ENCODE assay signal across 12 cellular contexts in genomic region chr7:129401228-129401967, GRCh38. TPM values are rescaled to one million over a fixed set of nuclear protein-coding genes. Genes with fewer than 3 reads are reported as not detected.
DNase-seq lines count a peak whose midpoint lies in the region; ATAC-seq, FAIRE-seq and TF ChIP-seq lines count a peak whose summit lies in the region.
"Had no signal": no experiment of that assay in that cellular context is flagged by ENCODE, and none has a peak within 500 bp of the region (broad histone marks: within the 10 kb centered on the region; RNA-seq: fewer than 3 reads in every experiment).

No MANE protein-coding gene starts in this region.

- peaks cover 19% of the 10 kb centered on the region for H3K36me3 Mint-ChIP-seq in effector memory CD8-positive, alpha-beta T cell (ENCODE audit: insufficient read depth)

- H3K4me1 Mint-ChIP-seq in effector memory CD8-positive, alpha-beta T cell (ENCODE audit: low read depth in 2 of 2) = no peaks in the 10 kb centered on the region
- H3K4me1 Mint-ChIP-seq: immature natural killer cell had no signal

- intact Hi-C loops in cardiac septum (cut with DNase I) = no loop called here

- no peaks in the 10 kb centered on the region for H3K9me3 ChIP-seq in cardiac muscle cell (ENCODE audit: low read depth)
- H3K9me3 ChIP-seq: right atrium auricular region had no signal

- no peaks in the 10 kb centered on the region for H3K36me3 ChIP-seq in cardiac muscle cell
- H3K36me3 ChIP-seq: right atrium auricular region had no signal

- no peak for ATAC-seq in effector memory CD8-positive, alpha-beta T cell (replicated peaks)

- no peaks in the 10 kb centered on the region for H3K27me3 ChIP-seq in cardiac muscle cell
- H3K27me3 ChIP-seq: right atrium auricular region had no signal

- H3K9me3 Mint-ChIP-seq in effector memory CD8-positive, alpha-beta T cell = no peaks in the 10 kb centered on the region
- H3K9me3 Mint-ChIP-seq: immature natural killer cell had no signal

- H3K4me3 Mint-ChIP-seq in effector memory CD8-positive, alpha-beta T cell = no peak overlapping the region
- H3K4me3 Mint-ChIP-seq: immature natural killer cell had no signal

- peak overlapping the region; percentile 95 for H3K27ac ChIP-seq in cardiac muscle cell

- FAIRE-seq in urothelium cell line (lab: Jason Lieb, UNC) = no peak
- FAIRE-seq: colon had no signal

- no peak overlapping the region for H3K27ac Mint-ChIP-seq in effector memory CD8-positive, alpha-beta T cell
- H3K27ac Mint-ChIP-seq: immature natural killer cell had no signal

- H3K27me3 Mint-ChIP-seq in effector memory CD8-positive, alpha-beta T cell = no peaks in the 10 kb centered on the region

- peaks cover 21% of the 10 kb centered on the region for H3K4me1 ChIP-seq in cardiac muscle cell (ENCODE audit: low read depth)

- no peak for TF ChIP-seq CTCF in cardiac muscle cell (IDR thresholded peaks at IDR 0.05; ENCODE audit: low read depth, low read length)

- TF ChIP-seq POLR2A in erythroblast (IDR thresholded peaks at IDR 0.05; ENCODE audit: low read length) = no peak

- H3K4me3 ChIP-seq in cardiac muscle cell = no peak overlapping the region
- H3K4me3 ChIP-seq: right atrium auricular region had no signal

- DNase-seq in cardiac muscle cell (ENCODE audit: low read depth in 1 of 2, low spot score in 1 of 2) = no peak
- no peak for DNase-seq in cardiac septum (ENCODE audit: low spot score)
- DNase-seq in OCI-M1 (lab: John Stamatoyannopoulos, UW) = peak; percentile 87
- DNase-seq in erythroblast (lab: John Stamatoyannopoulos, UW) = peak; percentile 53 to 68
- DNase-seq in urothelium cell line (ENCODE audit: low spot score) = peak; percentile 11
- no peak for DNase-seq in effector memory CD8-positive, alpha-beta T cell
- no peak for DNase-seq in NCI-H526 treated with DMSO at 0.1 percent for 48 hours (lab: John Stamatoyannopoulos, UW)
- no peak for DNase-seq in NCI-H524 (lab: John Stamatoyannopoulos, UW)
- DNase-seq: SHP77 had no signal

RNA-seq across cellular contexts. Expression of gene STRIP2, which starts 32.8 kb away (rescaled TPM):
- total RNA-seq in cardiac muscle cell (23.5 and 38.9 TPM in 2 replicates), cardiac septum (20.4 TPM)
- polyA plus RNA-seq in cardiac muscle cell = 11.7 and 22.0 TPM in 2 replicates

Comparison
In these comparisons a context has a peak if more than half of its experiments do, and no peak if none do; other contexts are left out.
1. DNase-seq: peak in OCI-M1 (single experiment), erythroblast (2 of 2) and urothelium cell line (single experiment); none in cardiac muscle cell (0 of 2), cardiac septum (single experiment), effector memory CD8-positive, alpha-beta T cell (0 of 3), NCI-H526 treated with DMSO at 0.1 percent for 48 hours (single experiment) and NCI-H524 (0 of 2).